1 cellular context compared by ENCODE assay signal in the genomic region with DNA sequence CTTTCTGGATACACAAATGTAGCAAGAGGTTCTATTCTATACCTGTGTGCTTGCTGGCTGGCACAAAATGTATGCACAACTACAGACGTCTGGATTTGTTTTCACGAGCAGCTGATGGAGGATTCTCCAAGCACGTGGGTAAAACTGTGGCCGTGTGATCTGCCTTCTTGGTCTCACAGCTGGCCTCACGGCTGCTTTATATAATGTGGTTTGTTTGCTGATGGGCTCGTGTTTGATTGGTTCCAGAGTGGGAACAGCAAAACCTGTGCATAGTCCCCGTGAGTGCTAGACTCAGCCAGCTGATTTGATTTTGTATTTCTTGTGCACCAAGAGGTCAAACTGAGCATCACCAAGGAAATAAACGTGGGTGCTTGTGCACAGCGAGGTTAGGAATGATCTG.
TF ChIP-seq lines count a peak whose summit lies in the region.

No MANE protein-coding gene starts in this region.

TF ChIP-seq in SK-N-SH, 30 proteins besides CTCF, POLR2A, EP300 and RAD21 (continued from another document):
- TF ChIP-seq MEF2A (IDR thresholded peaks at IDR 0.05; ENCODE audit: borderline replicate concordance, low read depth): no peak
- TF ChIP-seq RCOR1 (IDR thresholded peaks at IDR 0.05; ENCODE audit: low read length): no peak
- no peak for TF ChIP-seq TCF12 (IDR thresholded peaks at IDR 0.05)
- no peak for TF ChIP-seq RFX5 (IDR thresholded peaks at IDR 0.05; ENCODE audit: low read length)
- TF ChIP-seq NRF1 (IDR thresholded peaks at IDR 0.05; ENCODE audit: low read depth, low read length): no peak
- TF ChIP-seq JUND (IDR thresholded peaks at IDR 0.05): no peak
- no peak for TF ChIP-seq SIN3A (IDR thresholded peaks at IDR 0.05; ENCODE audit: borderline replicate concordance, low read depth, low read length)
